In genomic region chr3:14915636-14916222, GRCh38 we compare ENCODE assay signal across 1 cellular context.
TF ChIP-seq lines count a peak whose summit lies in the region.

No MANE protein-coding gene starts in this region.

TF ChIP-seq in H1, 55 proteins besides CTCF, POLR2A, EP300 and RAD21 (continued from another document):
- TF ChIP-seq CHD7 (IDR thresholded peaks at IDR 0.05; ENCODE audit: insufficient replicate concordance, low read length) (no peak), SP4 (IDR thresholded peaks at IDR 0.05; ENCODE audit: low read length) (no peak)
